19 cellular contexts compared by ENCODE assay signal in the genomic region with DNA sequence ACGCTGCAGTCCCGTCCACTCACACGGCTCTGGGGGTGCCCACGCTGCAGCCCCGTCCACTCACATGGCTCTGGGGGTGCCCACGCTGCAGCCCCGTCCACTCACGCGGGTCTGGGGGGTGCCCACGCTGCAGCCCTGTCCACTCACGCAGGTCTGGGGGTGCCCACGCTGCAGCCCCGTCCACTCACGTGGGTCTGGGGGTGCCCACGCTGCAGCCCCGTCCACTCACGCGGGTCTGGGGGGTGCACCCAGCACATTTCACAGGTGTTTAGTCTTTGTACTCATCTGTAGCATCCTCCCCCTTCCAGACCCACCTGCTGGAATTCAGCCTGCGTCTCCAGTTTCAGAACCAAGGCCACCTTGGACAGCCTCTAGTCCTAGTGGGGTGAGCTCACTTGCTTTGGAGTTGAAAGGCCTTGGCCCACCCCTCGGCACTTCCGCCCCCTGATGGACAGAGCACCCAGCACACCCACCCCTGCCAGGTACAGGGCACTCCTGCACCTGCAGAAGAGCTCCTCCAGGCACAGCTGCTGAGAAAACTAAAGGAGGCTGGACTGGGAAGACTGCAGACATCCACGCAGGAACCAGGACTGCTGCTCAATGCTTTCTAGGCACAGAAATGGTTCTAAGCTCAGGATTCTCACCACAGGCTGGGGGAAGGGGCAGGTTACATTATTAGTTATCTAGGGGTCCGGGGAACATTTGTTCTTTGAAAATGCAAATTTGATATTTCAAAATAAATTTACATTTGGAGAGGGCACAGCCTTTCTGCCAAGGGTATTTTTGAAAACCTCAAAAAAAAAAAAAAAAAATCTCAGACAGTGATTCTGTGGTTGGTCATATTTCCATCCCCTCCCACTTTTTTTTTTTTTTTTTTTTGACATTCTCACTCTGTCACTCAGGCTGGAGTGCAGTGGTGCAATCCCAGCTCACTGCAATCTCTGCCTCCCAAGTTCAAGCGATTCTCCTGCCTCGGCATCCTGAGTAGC.
DNase-seq lines count a peak whose midpoint lies in the region; ATAC-seq and TF ChIP-seq lines count a peak whose summit lies in the region.
"Had no signal": no experiment of that assay in that cellular context is flagged by ENCODE, and none has a peak within 500 bp of the region (broad histone marks: within the 10 kb centered on the region; RNA-seq: fewer than 3 reads in every experiment).

No MANE protein-coding gene starts in this region.

- no peak overlapping the region for H3K27ac ChIP-seq in right atrium auricular region
- no peak overlapping the region for H3K27ac ChIP-seq in foreskin keratinocyte
- H3K27ac ChIP-seq: adrenal gland had no signal

- H3K27me3 ChIP-seq in right atrium auricular region, result no peaks in the 10 kb centered on the region
- H3K27me3 ChIP-seq in foreskin keratinocyte, result no peaks in the 10 kb centered on the region
- H3K27me3 ChIP-seq: adrenal gland had no signal

- H3K4me3 Mint-ChIP-seq in stimulated activated naive B cell treated with anti-CD40 and anti-IgM and Interleukin-4, amounts not matched to agents 10 μg/mL and 1 μg/mL and 100 μg/mL, for 72 hours, result peak overlapping the region in 1 of 2 donors; percentile 35
- no peak overlapping the region for H3K4me3 Mint-ChIP-seq in stimulated activated naive CD8-positive, alpha-beta T cell treated with anti-CD3 and anti-CD28 coated beads, Interleukin-15, amount 100 ng/mL, for 72 hours
- H3K4me3 Mint-ChIP-seq: activated CD8-positive, alpha-beta T cell treated with anti-CD3 and anti-CD28 coated beads for 36 hours; naive B cell; type B pancreatic cell had no signal

- peaks cover 4 to 6% of the 10 kb centered on the region in 2 donors for H3K4me1 Mint-ChIP-seq in stimulated activated naive B cell treated with anti-CD40 and anti-IgM and Interleukin-4, amounts not matched to agents 10 μg/mL and 1 μg/mL and 100 μg/mL, for 72 hours
- H3K4me1 Mint-ChIP-seq in stimulated activated naive CD8-positive, alpha-beta T cell treated with anti-CD3 and anti-CD28 coated beads, Interleukin-15, amount 100 ng/mL, for 72 hours, result peaks cover 5% of the 10 kb centered on the region

- no peaks in the 10 kb centered on the region for H3K9me3 ChIP-seq in right atrium auricular region
- H3K9me3 ChIP-seq: adrenal gland had no signal

- peaks cover 0 to 29% of the 10 kb centered on the region in 2 donors for H3K4me1 ChIP-seq in right atrium auricular region
- H3K4me1 ChIP-seq in foreskin keratinocyte, result no peaks in the 10 kb centered on the region
- H3K4me1 ChIP-seq: adrenal gland had no signal

- H3K27ac Mint-ChIP-seq in stimulated activated naive B cell treated with anti-CD40 and anti-IgM and Interleukin-4, amounts not matched to agents 10 μg/mL and 1 μg/mL and 100 μg/mL, for 72 hours, result no peak overlapping the region
- H3K27ac Mint-ChIP-seq in stimulated activated naive CD8-positive, alpha-beta T cell treated with anti-CD3 and anti-CD28 coated beads, Interleukin-15, amount 100 ng/mL, for 72 hours, result no peak overlapping the region
- H3K27ac Mint-ChIP-seq: activated CD8-positive, alpha-beta T cell treated with anti-CD3 and anti-CD28 coated beads for 36 hours; naive B cell; type B pancreatic cell had no signal

- H3K36me3 Mint-ChIP-seq in stimulated activated naive B cell treated with anti-CD40 and anti-IgM and Interleukin-4, amounts not matched to agents 10 μg/mL and 1 μg/mL and 100 μg/mL, for 72 hours, result peaks cover 4 to 7% of the 10 kb centered on the region in 2 donors
- H3K36me3 Mint-ChIP-seq: naive B cell, type B pancreatic cell had no signal

- peaks cover 0 to 10% of the 10 kb centered on the region in 2 donors for H3K27me3 Mint-ChIP-seq in stimulated activated naive B cell treated with anti-CD40 and anti-IgM and Interleukin-4, amounts not matched to agents 10 μg/mL and 1 μg/mL and 100 μg/mL, for 72 hours
- H3K27me3 Mint-ChIP-seq in stimulated activated naive CD8-positive, alpha-beta T cell treated with anti-CD3 and anti-CD28 coated beads, Interleukin-15, amount 100 ng/mL, for 72 hours, result no peaks in the 10 kb centered on the region
- H3K27me3 Mint-ChIP-seq: activated CD8-positive, alpha-beta T cell treated with anti-CD3 and anti-CD28 coated beads for 36 hours; type B pancreatic cell had no signal

- H3K9me3 Mint-ChIP-seq in stimulated activated naive B cell treated with anti-CD40 and anti-IgM and Interleukin-4, amounts not matched to agents 10 μg/mL and 1 μg/mL and 100 μg/mL, for 72 hours, result no peaks in the 10 kb centered on the region
- H3K9me3 Mint-ChIP-seq in stimulated activated naive CD8-positive, alpha-beta T cell treated with anti-CD3 and anti-CD28 coated beads, Interleukin-15, amount 100 ng/mL, for 72 hours, result no peaks in the 10 kb centered on the region
- H3K9me3 Mint-ChIP-seq: activated CD8-positive, alpha-beta T cell treated with anti-CD3 and anti-CD28 coated beads for 36 hours; type B pancreatic cell had no signal

- DNase-seq in Right ventricle myocardium inferior (ENCODE audit: missing footprints) (peak; percentile 11), right atrium auricular region (ENCODE audit: low spot score) (no peak), NCI-H510A treated with DMSO at 0.1 percent for 48 hours (lab: John Stamatoyannopoulos, UW) (peak; percentile 9), foreskin keratinocyte (no peak), NCI-H748 treated with DMSO at 0.1 percent for 48 hours (lab: John Stamatoyannopoulos, UW) (no peak)
- no peak for DNase-seq in stimulated activated naive B cell treated with anti-CD40 and anti-IgM and Interleukin-4, amounts not matched to agents 10 μg/mL and 1 μg/mL and 100 μg/mL, for 72 hours
- no peak for DNase-seq in stimulated activated naive CD8-positive, alpha-beta T cell treated with anti-CD3 and anti-CD28 coated beads, Interleukin-15, amount 100 ng/mL, for 72 hours
- DNase-seq: activated CD8-positive, alpha-beta T cell treated with anti-CD3 and anti-CD28 coated beads for 36 hours; activated T-cell treated with anti-CD3 and anti-CD28 coated beads for 4 hours; adrenal gland; C1 segment of cervical spinal cord; EL; mesenchymal stem cell; naive B cell; NCI-H1092 treated with DMSO at 0.1 percent for 48 hours; NCI-H2029 treated with DMSO at 0.1 percent for 48 hours; T1000 had no signal

- H3K4me3 ChIP-seq in right atrium auricular region, result no peak overlapping the region
- H3K4me3 ChIP-seq: adrenal gland had no signal

- no peaks in the 10 kb centered on the region for H3K36me3 ChIP-seq in right atrium auricular region
- H3K36me3 ChIP-seq: adrenal gland had no signal

- no peak for ATAC-seq in Right ventricle myocardium inferior
- ATAC-seq in foreskin keratinocyte, result no peak
- ATAC-seq in stimulated activated naive B cell treated with anti-CD40 and anti-IgM and Interleukin-4, amounts not matched to agents 10 μg/mL and 1 μg/mL and 100 μg/mL, for 72 hours (replicated peaks), result peak; percentile 64 to 74
- no peak for ATAC-seq in GM18520 (IDR thresholded peaks at IDR 0.05; ENCODE audit: unreplicated experiment)
- ATAC-seq in stimulated activated naive CD8-positive, alpha-beta T cell treated with anti-CD3 and anti-CD28 coated beads, Interleukin-15, amount 100 ng/mL, for 72 hours, result no peak
- ATAC-seq: activated CD8-positive, alpha-beta T cell treated with anti-CD3 and anti-CD28 coated beads for 36 hours had no signal

- intact Hi-C loops in Right ventricle myocardium inferior (cut with DNase I), result no loop called here

- TF ChIP-seq CTCF in right atrium auricular region (IDR thresholded peaks at IDR 0.05) (no peak), foreskin keratinocyte (conservative IDR thresholded peaks at IDR 0.05) (peak; percentile 28)

Comparison
In these comparisons a context has a peak if more than half of its experiments do, and no peak if none do; other contexts are left out.
1. DNase-seq: peak in Right ventricle myocardium inferior (single experiment) and NCI-H510A treated with DMSO at 0.1 percent for 48 hours (single experiment); none in right atrium auricular region (single experiment), foreskin keratinocyte (0 of 2), stimulated activated naive B cell treated with anti-CD40 and anti-IgM and Interleukin-4, amounts not matched to agents 10 μg/mL and 1 μg/mL and 100 μg/mL, for 72 hours (single experiment), stimulated activated naive CD8-positive, alpha-beta T cell treated with anti-CD3 and anti-CD28 coated beads, Interleukin-15, amount 100 ng/mL, for 72 hours (0 of 2) and NCI-H748 treated with DMSO at 0.1 percent for 48 hours (single experiment).
2. ATAC-seq: peak in stimulated activated naive B cell treated with anti-CD40 and anti-IgM and Interleukin-4, amounts not matched to agents 10 μg/mL and 1 μg/mL and 100 μg/mL, for 72 hours (2 of 2); none in Right ventricle myocardium inferior (single experiment), foreskin keratinocyte (single experiment), GM18520 (single experiment) and stimulated activated naive CD8-positive, alpha-beta T cell treated with anti-CD3 and anti-CD28 coated beads, Interleukin-15, amount 100 ng/mL, for 72 hours (single experiment).